21 cellular contexts compared by ENCODE assay signal in the genomic region with DNA sequence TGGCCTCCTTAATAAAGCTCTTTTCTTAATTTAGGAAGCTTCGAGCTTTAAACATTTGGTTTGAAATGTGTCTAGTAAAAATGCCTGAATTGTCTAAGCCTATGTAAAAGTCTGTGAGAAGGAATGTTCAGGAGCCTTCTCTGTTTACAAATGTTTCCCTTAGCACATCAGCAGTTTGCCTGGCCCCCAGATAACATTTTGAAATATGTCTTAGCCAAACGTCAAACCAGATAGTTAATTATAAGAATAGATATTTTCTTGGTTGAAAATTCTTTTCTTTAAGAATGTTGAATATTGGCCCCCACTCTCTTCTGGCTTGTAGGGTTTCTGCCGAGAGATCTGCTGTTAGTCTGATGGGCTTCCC.
"Had no signal": no experiment of that assay in that cellular context is flagged by ENCODE, and none has a peak within 500 bp of the region (broad histone marks: within the 10 kb centered on the region; RNA-seq: fewer than 3 reads in every experiment).

No MANE protein-coding gene starts in this region.

- H3K9me3 Mint-ChIP-seq: brain had no signal

- ATAC-seq: activated CD8-positive, alpha-beta memory T cell treated with anti-CD3 and anti-CD28 coated beads, Interleukin-2, amount 10 ng/mL, durations not matched to agents 7 days and 5 days; esophagus mucosa; left lung had no signal

- H3K4me3 ChIP-seq: left lung, thyroid gland had no signal

- H3K4me1 ChIP-seq: left lung, thyroid gland had no signal

- H3K4me3 Mint-ChIP-seq: activated CD4-positive, alpha-beta memory T cell treated with anti-CD3 and anti-CD28 coated beads, Interleukin-2, amount 10 ng/mL, durations not matched to agents 7 days and 5 days; activated CD8-positive, alpha-beta memory T cell treated with anti-CD3 and anti-CD28 coated beads, Interleukin-2, amount 10 ng/mL, durations not matched to agents 7 days and 5 days; activated naive CD8-positive, alpha-beta T cell; brain had no signal

- H3K27ac Mint-ChIP-seq: activated CD4-positive, alpha-beta memory T cell treated with anti-CD3 and anti-CD28 coated beads, Interleukin-2, amount 10 ng/mL, durations not matched to agents 7 days and 5 days; activated CD8-positive, alpha-beta memory T cell treated with anti-CD3 and anti-CD28 coated beads, Interleukin-2, amount 10 ng/mL, durations not matched to agents 7 days and 5 days; activated naive CD8-positive, alpha-beta T cell; brain had no signal

- H3K27me3 Mint-ChIP-seq: activated CD4-positive, alpha-beta memory T cell treated with anti-CD3 and anti-CD28 coated beads, Interleukin-2, amount 10 ng/mL, durations not matched to agents 7 days and 5 days; activated CD8-positive, alpha-beta memory T cell treated with anti-CD3 and anti-CD28 coated beads, Interleukin-2, amount 10 ng/mL, durations not matched to agents 7 days and 5 days; activated naive CD8-positive, alpha-beta T cell; brain had no signal

- H3K36me3 ChIP-seq: left lung, thyroid gland had no signal

- H3K27ac ChIP-seq: left lung, thyroid gland had no signal

- H3K27me3 ChIP-seq: left lung, thyroid gland had no signal

- H3K4me1 Mint-ChIP-seq: activated CD4-positive, alpha-beta memory T cell treated with anti-CD3 and anti-CD28 coated beads, Interleukin-2, amount 10 ng/mL, durations not matched to agents 7 days and 5 days; activated CD8-positive, alpha-beta memory T cell treated with anti-CD3 and anti-CD28 coated beads, Interleukin-2, amount 10 ng/mL, durations not matched to agents 7 days and 5 days; brain had no signal

- H3K36me3 Mint-ChIP-seq: activated CD8-positive, alpha-beta memory T cell treated with anti-CD3 and anti-CD28 coated beads, Interleukin-2, amount 10 ng/mL, durations not matched to agents 7 days and 5 days; activated naive CD8-positive, alpha-beta T cell; brain had no signal

- DNase-seq: activated CD4-positive, alpha-beta memory T cell treated with anti-CD3 and anti-CD28 coated beads, Interleukin-2, amount 10 ng/mL, durations not matched to agents 7 days and 5 days; activated CD4-positive, alpha-beta T cell treated with anti-CD3 and anti-CD28 coated beads for 48 hours; activated CD4-positive, CD25-positive, alpha-beta regulatory T cell; activated CD8-positive, alpha-beta memory T cell treated with anti-CD3 and anti-CD28 coated beads, Interleukin-2, amount 10 ng/mL, durations not matched to agents 7 days and 5 days; amygdala; central memory CD4-positive, alpha-beta T cell; cortex of kidney; effector CD4-positive, alpha-beta T cell; hypothalamus; kidney; left lung; occipital lobe; retina; stimulated activated CD4-positive, alpha-beta T cell treated with anti-CD3 and anti-CD28 coated beads, Interleukin-2, amount 100 ng/mL, for 24 hours; stimulated activated naive CD4-positive, alpha-beta T cell treated with Interleukin-2 at 50 U/mL for 16 hours; T-helper 1 cell; T-helper 9 cell; thyroid gland had no signal
